Comparison of ENCODE assay signal across 12 cellular contexts in genomic region chr7:47580175-47580701, GRCh38. TPM values are rescaled to one million over a fixed set of nuclear protein-coding genes. Genes with fewer than 3 reads are reported as not detected.
DNase-seq lines count a peak whose midpoint lies in the region; ATAC-seq lines count a peak whose summit lies in the region.
"Had no signal": no experiment of that assay in that cellular context is flagged by ENCODE, and none has a peak within 500 bp of the region (broad histone marks: within the 10 kb centered on the region; RNA-seq: fewer than 3 reads in every experiment).

No MANE protein-coding gene starts in this region.

- H3K27me3 ChIP-seq in HAP-1 (ENCODE audit: low read depth) (no peaks in the 10 kb centered on the region), iPS-15b (ENCODE audit: control insufficient read depth, insufficient read depth, low read length) (peaks cover 15% of the 10 kb centered on the region)
- H3K27me3 ChIP-seq: right atrium auricular region, thyroid gland had no signal

- H3K4me3 ChIP-seq in HAP-1 (peak overlapping the region; percentile 92), iPS-15b (ENCODE audit: low read depth, low read length) (peak overlapping the region; percentile 70), skin epidermis (peak overlapping the region in 6 of 7 experiments; percentile 1 to 60 (median 52))

- H3K9me3 ChIP-seq in HAP-1 (no peaks in the 10 kb centered on the region), T-helper 17 cell (ENCODE audit: control insufficient read depth, low read length, poor library complexity, severe bottlenecking) (no peaks in the 10 kb centered on the region), iPS-15b (ENCODE audit: control insufficient read depth, insufficient read depth, low read length) (no peaks in the 10 kb centered on the region)
- H3K9me3 ChIP-seq: right atrium auricular region, thyroid gland had no signal

- intact Hi-C loops in activated T-helper 1 cell treated with anti-CD3 and anti-CD28 coated beads, Interleukin-12 subunit alpha, Interleukin-12 subunit beta, Interleukin-2, Interleukin-4 antibody, amounts not matched to agents 30 ng/mL and 10 ng/mL and 1 ng/mL, durations not matched to agents 14 hours and 24 hours and 36 hours (cut with micrococcal nuclease) = no loop called here

- H3K36me3 Mint-ChIP-seq in T-helper 17 cell (ENCODE audit: low read depth) = no peaks in the 10 kb centered on the region
- H3K36me3 Mint-ChIP-seq in activated T-helper 1 cell treated with anti-CD3 and anti-CD28 coated beads, Interleukin-12 subunit alpha, Interleukin-12 subunit beta, Interleukin-2, Interleukin-4 antibody, amounts not matched to agents 30 ng/mL and 10 ng/mL and 1 ng/mL, durations not matched to agents 14 hours and 24 hours and 36 hours (ENCODE audit: low read depth) = no peaks in the 10 kb centered on the region

- H3K9ac ChIP-seq in iPS-15b (ENCODE audit: low read depth, low read length) = no peak overlapping the region

- H3K27ac Mint-ChIP-seq in T-helper 17 cell = peak overlapping the region; percentile 19
- H3K27ac Mint-ChIP-seq in activated T-helper 1 cell treated with anti-CD3 and anti-CD28 coated beads, Interleukin-12 subunit alpha, Interleukin-12 subunit beta, Interleukin-2, Interleukin-4 antibody, amounts not matched to agents 30 ng/mL and 10 ng/mL and 1 ng/mL, durations not matched to agents 14 hours and 24 hours and 36 hours = no peak overlapping the region
- H3K27ac Mint-ChIP-seq: activated CD4-positive, alpha-beta T cell treated with anti-CD3 and anti-CD28 coated beads for 36 hours had no signal

- no peaks in the 10 kb centered on the region for H3K9me3 Mint-ChIP-seq in activated T-helper 1 cell treated with anti-CD3 and anti-CD28 coated beads, Interleukin-12 subunit alpha, Interleukin-12 subunit beta, Interleukin-2, Interleukin-4 antibody, amounts not matched to agents 30 ng/mL and 10 ng/mL and 1 ng/mL, durations not matched to agents 14 hours and 24 hours and 36 hours

- H3K4me3 Mint-ChIP-seq in T-helper 17 cell = no peak overlapping the region
- no peak overlapping the region for H3K4me3 Mint-ChIP-seq in activated T-helper 1 cell treated with anti-CD3 and anti-CD28 coated beads, Interleukin-12 subunit alpha, Interleukin-12 subunit beta, Interleukin-2, Interleukin-4 antibody, amounts not matched to agents 30 ng/mL and 10 ng/mL and 1 ng/mL, durations not matched to agents 14 hours and 24 hours and 36 hours
- H3K4me3 Mint-ChIP-seq: activated CD4-positive, alpha-beta T cell treated with anti-CD3 and anti-CD28 coated beads for 36 hours had no signal

- H3K27me3 Mint-ChIP-seq in T-helper 17 cell = peaks cover 21% of the 10 kb centered on the region
- H3K27me3 Mint-ChIP-seq in activated T-helper 1 cell treated with anti-CD3 and anti-CD28 coated beads, Interleukin-12 subunit alpha, Interleukin-12 subunit beta, Interleukin-2, Interleukin-4 antibody, amounts not matched to agents 30 ng/mL and 10 ng/mL and 1 ng/mL, durations not matched to agents 14 hours and 24 hours and 36 hours (ENCODE audit: insufficient read depth) = peaks cover 32% of the 10 kb centered on the region

- H3K4me1 ChIP-seq in HAP-1 = peaks cover 34% of the 10 kb centered on the region
- H3K4me1 ChIP-seq in iPS-15b (ENCODE audit: control insufficient read depth, insufficient read depth, low read length) = peaks cover 12% of the 10 kb centered on the region

- no peak for ATAC-seq in T-helper 17 cell
- no peak for ATAC-seq in GM21723 (IDR thresholded peaks at IDR 0.05; ENCODE audit: unreplicated experiment)
- ATAC-seq: activated CD4-positive, alpha-beta T cell treated with anti-CD3 and anti-CD28 coated beads for 36 hours had no signal

- H3K4me1 Mint-ChIP-seq in T-helper 17 cell = no peaks in the 10 kb centered on the region
- H3K4me1 Mint-ChIP-seq in activated T-helper 1 cell treated with anti-CD3 and anti-CD28 coated beads, Interleukin-12 subunit alpha, Interleukin-12 subunit beta, Interleukin-2, Interleukin-4 antibody, amounts not matched to agents 30 ng/mL and 10 ng/mL and 1 ng/mL, durations not matched to agents 14 hours and 24 hours and 36 hours (ENCODE audit: low read depth) = peaks cover 9% of the 10 kb centered on the region
- H3K4me1 Mint-ChIP-seq: activated CD4-positive, alpha-beta T cell treated with anti-CD3 and anti-CD28 coated beads for 36 hours had no signal

- peak; percentile 83 to 91 for DNase-seq in HAP-1 (ENCODE audit: low spot score in 2 of 2)
- no peak for DNase-seq in T-helper 17 cell
- DNase-seq in activated CD4-positive, alpha-beta T cell treated with anti-CD3 and anti-CD28 coated beads, Interleukin-2, amount 50 U/mL, for 1 hour = no peak
- DNase-seq in activated T-helper 1 cell treated with anti-CD3 and anti-CD28 coated beads, Interleukin-12 subunit alpha, Interleukin-12 subunit beta, Interleukin-2, Interleukin-4 antibody, amounts not matched to agents 30 ng/mL and 10 ng/mL and 1 ng/mL, durations not matched to agents 14 hours and 24 hours and 36 hours (ENCODE audit: low spot score) = no peak
- DNase-seq in activated CD8-positive, alpha-beta memory T cell treated with anti-CD3 and anti-CD28 coated beads, Interleukin-2, amount 50 U/mL, for 4 hours = no peak
- DNase-seq: activated CD4-positive, alpha-beta T cell treated with anti-CD3 and anti-CD28 coated beads for 36 hours; NCI-H187 had no signal

- H3K36me3 ChIP-seq in HAP-1 (replicated peaks) = peaks cover 13% of the 10 kb centered on the region
- peaks cover 6% of the 10 kb centered on the region for H3K36me3 ChIP-seq in iPS-15b (ENCODE audit: control insufficient read depth, insufficient read depth, low read length)
- H3K36me3 ChIP-seq: right atrium auricular region, thyroid gland had no signal

- H3K27ac ChIP-seq in skin epidermis = peak overlapping the region in 12 of 21 experiments; percentile 41 to 97 (median 88)

- in situ Hi-C loops in HAP-1 (cut with MboI; ENCODE audit: low sequenced_read_pairs) = no loop called here

RNA-seq across cellular contexts. Expression of gene TNS3, which starts 1.7 kb away (rescaled TPM):
- 1 to 10 TPM; 2.3 to 2.6 TPM for total RNA-seq in T-helper 17 cell
- total RNA-seq in activated T-helper 1 cell treated with anti-CD3 and anti-CD28 coated beads, Interleukin-12 subunit alpha, Interleukin-12 subunit beta, Interleukin-2, Interleukin-4 antibody, amounts not matched to agents 30 ng/mL and 10 ng/mL and 1 ng/mL, durations not matched to agents 14 hours and 24 hours and 36 hours = 4.1 and 5.8 TPM in 2 replicates

Comparison
In these comparisons a context has a peak if more than half of its experiments do, and no peak if none do; other contexts are left out.
1. DNase-seq: peak in HAP-1 (2 of 2); none in T-helper 17 cell (0 of 3), activated CD4-positive, alpha-beta T cell treated with anti-CD3 and anti-CD28 coated beads, Interleukin-2, amount 50 U/mL, for 1 hour (single experiment), activated T-helper 1 cell treated with anti-CD3 and anti-CD28 coated beads, Interleukin-12 subunit alpha, Interleukin-12 subunit beta, Interleukin-2, Interleukin-4 antibody, amounts not matched to agents 30 ng/mL and 10 ng/mL and 1 ng/mL, durations not matched to agents 14 hours and 24 hours and 36 hours (single experiment) and activated CD8-positive, alpha-beta memory T cell treated with anti-CD3 and anti-CD28 coated beads, Interleukin-2, amount 50 U/mL, for 4 hours (single experiment).
2. Peak in every context shown above with its lines, with median percentiles within 50 percentile points of each other: H3K4me3 ChIP-seq.